ENCODE assay signal across 1 cellular context in genomic region chr6:41074692-41075436, GRCh38.
TF ChIP-seq lines count a peak whose summit lies in the region.

No MANE protein-coding gene starts in this region.

TF ChIP-seq in liver, 16 proteins besides CTCF, POLR2A, EP300 and RAD21 (continued from another document):
- TF ChIP-seq ZBTB33 (IDR thresholded peaks at IDR 0.05) = no peak
- TF ChIP-seq NR2F2 (IDR thresholded peaks at IDR 0.05) = no peak
- TF ChIP-seq MAX (IDR thresholded peaks at IDR 0.05) = peak; percentile 7
- no peak for TF ChIP-seq SP1 (IDR thresholded peaks at IDR 0.05)
- peak in 1 of 2 donors; percentile 25 for TF ChIP-seq EGR1 (IDR thresholded peaks at IDR 0.05; ENCODE audit: low read depth in 2 of 2)
TF ChIP-seq in liver: peak in this region for 7.
